ENCODE assay signal across 1 cellular context in the genomic region with DNA sequence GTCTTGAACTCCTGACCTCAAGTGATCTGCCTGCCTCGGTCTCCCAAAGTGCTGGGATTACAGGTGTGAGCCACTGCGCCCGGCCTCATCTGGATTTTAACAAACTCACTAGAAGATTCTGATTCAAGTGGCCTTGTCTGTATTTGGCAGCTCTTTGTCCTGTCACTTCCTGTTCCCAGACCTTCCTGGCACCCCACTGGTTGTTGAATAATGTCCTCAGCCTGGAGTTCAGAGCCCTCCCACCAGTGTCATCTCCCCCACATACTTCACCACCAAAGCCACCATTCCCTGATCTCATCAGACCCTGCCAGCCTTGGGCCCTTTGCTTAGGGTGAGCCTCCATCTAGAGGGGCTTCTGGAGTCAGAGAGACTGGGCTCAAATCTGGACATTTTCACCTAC.
TF ChIP-seq lines count a peak whose summit lies in the region.

No MANE protein-coding gene starts in this region.

TF ChIP-seq in PFSK-1, 5 proteins besides CTCF, POLR2A, EP300 and RAD21:
- TF ChIP-seq FOXP2 (optimal IDR thresholded peaks at IDR 0.05; ENCODE audit: borderline replicate concordance, extremely low read depth, extremely low read length, insufficient read depth) (no peak), TAF1 (IDR thresholded peaks at IDR 0.05; ENCODE audit: borderline replicate concordance, insufficient read depth, low read length) (no peak), POLR2AphosphoS5 (IDR thresholded peaks at IDR 0.05; ENCODE audit: low read depth, low read length) (0 out of 2 replicates have a peak, but pooled peaks have one; percentile 20), SIN3A (IDR thresholded peaks at IDR 0.05; ENCODE audit: borderline replicate concordance, insufficient read depth, low read length) (no peak)
- TF ChIP-seq, protein P1, sequence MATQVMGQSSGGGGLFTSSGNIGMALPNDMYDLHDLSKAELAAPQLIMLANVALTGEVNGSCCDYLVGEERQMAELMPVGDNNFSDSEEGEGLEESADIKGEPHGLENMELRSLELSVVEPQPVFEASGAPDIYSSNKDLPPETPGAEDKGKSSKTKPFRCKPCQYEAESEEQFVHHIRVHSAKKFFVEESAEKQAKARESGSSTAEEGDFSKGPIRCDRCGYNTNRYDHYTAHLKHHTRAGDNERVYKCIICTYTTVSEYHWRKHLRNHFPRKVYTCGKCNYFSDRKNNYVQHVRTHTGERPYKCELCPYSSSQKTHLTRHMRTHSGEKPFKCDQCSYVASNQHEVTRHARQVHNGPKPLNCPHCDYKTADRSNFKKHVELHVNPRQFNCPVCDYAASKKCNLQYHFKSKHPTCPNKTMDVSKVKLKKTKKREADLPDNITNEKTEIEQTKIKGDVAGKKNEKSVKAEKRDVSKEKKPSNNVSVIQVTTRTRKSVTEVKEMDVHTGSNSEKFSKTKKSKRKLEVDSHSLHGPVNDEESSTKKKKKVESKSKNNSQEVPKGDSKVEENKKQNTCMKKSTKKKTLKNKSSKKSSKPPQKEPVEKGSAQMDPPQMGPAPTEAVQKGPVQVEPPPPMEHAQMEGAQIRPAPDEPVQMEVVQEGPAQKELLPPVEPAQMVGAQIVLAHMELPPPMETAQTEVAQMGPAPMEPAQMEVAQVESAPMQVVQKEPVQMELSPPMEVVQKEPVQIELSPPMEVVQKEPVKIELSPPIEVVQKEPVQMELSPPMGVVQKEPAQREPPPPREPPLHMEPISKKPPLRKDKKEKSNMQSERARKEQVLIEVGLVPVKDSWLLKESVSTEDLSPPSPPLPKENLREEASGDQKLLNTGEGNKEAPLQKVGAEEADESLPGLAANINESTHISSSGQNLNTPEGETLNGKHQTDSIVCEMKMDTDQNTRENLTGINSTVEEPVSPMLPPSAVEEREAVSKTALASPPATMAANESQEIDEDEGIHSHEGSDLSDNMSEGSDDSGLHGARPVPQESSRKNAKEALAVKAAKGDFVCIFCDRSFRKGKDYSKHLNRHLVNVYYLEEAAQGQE (IDR thresholded peaks at IDR 0.05; ENCODE audit: insufficient read depth in 1 of 2, low read depth in 2 of 2, low read length in 2 of 2) = no peak
TF ChIP-seq in PFSK-1: peak in this region for 1.
